25 cellular contexts compared by ENCODE assay signal in genomic region chr16:57882797-57883196, GRCh38.
DNase-seq lines count a peak whose midpoint lies in the region; ATAC-seq and TF ChIP-seq lines count a peak whose summit lies in the region.
"Had no signal": no experiment of that assay in that cellular context is flagged by ENCODE, and none has a peak within 500 bp of the region (broad histone marks: within the 10 kb centered on the region; RNA-seq: fewer than 3 reads in every experiment).

No MANE protein-coding gene starts in this region.

- peaks cover 37% of the 10 kb centered on the region for H3K27me3 ChIP-seq in GM23248 (replicated peaks; ENCODE audit: insufficient read depth)
- H3K27me3 ChIP-seq in ascending aorta: peaks cover 6% of the 10 kb centered on the region
- H3K27me3 ChIP-seq: vagina had no signal

- H3K9me3 Mint-ChIP-seq in stimulated activated naive B cell treated with anti-CD40 and anti-IgM and Interleukin-4, amounts not matched to agents 10 μg/mL and 1 μg/mL and 100 μg/mL, for 72 hours: no peaks in the 10 kb centered on the region
- H3K9me3 Mint-ChIP-seq: activated naive CD8-positive, alpha-beta T cell treated with anti-CD3 and anti-CD28 coated beads, Interleukin-2, amount 10 ng/mL, durations not matched to agents 7 days and 5 days; H9; T-cell had no signal

- WGBS in GM23248 (ENCODE audit: low coverage in 1 of 2, low lambda C conversion rate in 2 of 2, missing lambda C conversion rate in 2 of 2), 2 experiments: 18% methylated on average over 7 of the region's 7 CpGs

- TF ChIP-seq CTCF in fibroblast of mammary gland (conservative IDR thresholded peaks at IDR 0.05; ENCODE audit: control insufficient read depth, insufficient read depth, low read depth, low read length): no peak
- no peak for TF ChIP-seq CTCF in ascending aorta (IDR thresholded peaks at IDR 0.05)

- H3K4me3 Mint-ChIP-seq in stimulated activated naive B cell treated with anti-CD40 and anti-IgM and Interleukin-4, amounts not matched to agents 10 μg/mL and 1 μg/mL and 100 μg/mL, for 72 hours: no peak overlapping the region
- H3K4me3 Mint-ChIP-seq: activated naive CD8-positive, alpha-beta T cell treated with anti-CD3 and anti-CD28 coated beads, Interleukin-2, amount 10 ng/mL, durations not matched to agents 7 days and 5 days; T-cell had no signal

- peak; percentile 79 for ATAC-seq in SK-N-SH treated with all-trans-retinoic acid at 6 μM for 48 hours
- ATAC-seq in stimulated activated naive B cell treated with anti-CD40 and anti-IgM and Interleukin-4, amounts not matched to agents 10 μg/mL and 1 μg/mL and 100 μg/mL, for 72 hours (replicated peaks): no peak
- ATAC-seq: Panc1, T-cell had no signal

- H3K4me1 ChIP-seq in GM23248 (ENCODE audit: insufficient read depth) (peaks cover 7% of the 10 kb centered on the region; the same call in 1 of the 2 replicates), ascending aorta (no peaks in the 10 kb centered on the region)
- H3K4me1 ChIP-seq: Caco-2 had no signal

- intact Hi-C loops in posterior vena cava (cut with DNase I) (no loop called here), ascending aorta (cut with DNase I) (no loop called here)

- no peak overlapping the region for H3K4me2 ChIP-seq in GM23248 (ENCODE audit: unreplicated experiment)

- no peak overlapping the region for H2AFZ ChIP-seq in GM23248

- 0 out of 2 replicates have a peak, but pooled peaks cover 4% of the 10 kb centered on the region for H3F3A ChIP-seq in GM23248 (ENCODE audit: insufficient read depth)

- DNase-seq in AG08395 (ENCODE audit: low spot score) (peak; percentile 33), GM23248 (peak; percentile 73), fibroblast of mammary gland (ENCODE audit: low read depth) (peak; percentile 28), posterior vena cava (ENCODE audit: low spot score) (no peak), amniotic stem cell (lab: John Stamatoyannopoulos, UW) (no peak), ascending aorta (ENCODE audit: low spot score in 2 of 2) (no peak)
- no peak for DNase-seq in stimulated activated naive B cell treated with anti-CD40 and anti-IgM and Interleukin-4, amounts not matched to agents 10 μg/mL and 1 μg/mL and 100 μg/mL, for 72 hours
- DNase-seq: activated CD4-positive, alpha-beta T cell treated with anti-CD3 and anti-CD28 coated beads, Interleukin-2, amount 50 U/mL, for 48 hours; activated naive CD8-positive, alpha-beta T cell treated with anti-CD3 and anti-CD28 coated beads, Interleukin-2, amount 10 ng/mL, durations not matched to agents 7 days and 5 days; C1 segment of cervical spinal cord; Caco-2; cortex of kidney; DMS79; H9; kidney glomerular epithelial cell; NCI-H1105; NCI-H2029; SHP77 treated with DMSO at 0.1 percent for 48 hours; stimulated activated CD4-positive, alpha-beta T cell treated with anti-CD3 and anti-CD28 coated beads, Interleukin-2, amount 100 ng/mL, for 48 hours; stimulated activated naive CD4-positive, alpha-beta T cell treated with Interleukin-2 at 50 U/mL for 16 hours; T-cell had no signal

- H3K9me3 ChIP-seq in GM23248 (ENCODE audit: low read depth) (no peaks in the 10 kb centered on the region), ascending aorta (no peaks in the 10 kb centered on the region)
- H3K9me3 ChIP-seq: Caco-2, neutrophil, vagina had no signal

- H3K36me3 Mint-ChIP-seq in stimulated activated naive B cell treated with anti-CD40 and anti-IgM and Interleukin-4, amounts not matched to agents 10 μg/mL and 1 μg/mL and 100 μg/mL, for 72 hours: no peaks in the 10 kb centered on the region
- H3K36me3 Mint-ChIP-seq: activated naive CD8-positive, alpha-beta T cell treated with anti-CD3 and anti-CD28 coated beads, Interleukin-2, amount 10 ng/mL, durations not matched to agents 7 days and 5 days; T-cell had no signal

- H3K4me3 ChIP-seq in GM23248 (no peak overlapping the region), fibroblast of mammary gland (ENCODE audit: control insufficient read depth, low read depth, low read length) (no peak overlapping the region), ascending aorta (no peak overlapping the region)
- H3K4me3 ChIP-seq: vagina had no signal

- H3K27me3 Mint-ChIP-seq in stimulated activated naive B cell treated with anti-CD40 and anti-IgM and Interleukin-4, amounts not matched to agents 10 μg/mL and 1 μg/mL and 100 μg/mL, for 72 hours: peaks cover 45 to 46% of the 10 kb centered on the region in 2 donors

- H4K20me1 ChIP-seq in GM23248 (ENCODE audit: insufficient read depth): no peaks in the 10 kb centered on the region

- H3K27ac ChIP-seq in GM23248 (no peak overlapping the region), ascending aorta (no peak overlapping the region)
- H3K27ac ChIP-seq: neutrophil, vagina had no signal

- in situ Hi-C loops in GM23248 (cut with MboI): no loop called here

- H3K9me2 ChIP-seq in GM23248 (ENCODE audit: insufficient read depth): no peaks in the 10 kb centered on the region

- no peaks in the 10 kb centered on the region for H3K36me3 ChIP-seq in GM23248 (ENCODE audit: low read depth)
- no peaks in the 10 kb centered on the region for H3K36me3 ChIP-seq in ascending aorta
- H3K36me3 ChIP-seq: neutrophil, vagina had no signal

- no peak overlapping the region for H3K27ac Mint-ChIP-seq in stimulated activated naive B cell treated with anti-CD40 and anti-IgM and Interleukin-4, amounts not matched to agents 10 μg/mL and 1 μg/mL and 100 μg/mL, for 72 hours
- H3K27ac Mint-ChIP-seq: activated naive CD8-positive, alpha-beta T cell treated with anti-CD3 and anti-CD28 coated beads, Interleukin-2, amount 10 ng/mL, durations not matched to agents 7 days and 5 days had no signal

- no peak overlapping the region for H3K9ac ChIP-seq in GM23248

- peaks cover 7 to 13% of the 10 kb centered on the region in 2 donors for H3K4me1 Mint-ChIP-seq in stimulated activated naive B cell treated with anti-CD40 and anti-IgM and Interleukin-4, amounts not matched to agents 10 μg/mL and 1 μg/mL and 100 μg/mL, for 72 hours
- H3K4me1 Mint-ChIP-seq: activated naive CD8-positive, alpha-beta T cell treated with anti-CD3 and anti-CD28 coated beads, Interleukin-2, amount 10 ng/mL, durations not matched to agents 7 days and 5 days had no signal

- H3K79me2 ChIP-seq in GM23248 (ENCODE audit: insufficient read depth): no peaks in the 10 kb centered on the region

TF ChIP-seq in SK-N-SH treated with all-trans-retinoic acid at 6 μM for 48 hours, 23 proteins besides CTCF, POLR2A, EP300 and RAD21:
- TF ChIP-seq POU6F1 (CRISPR knock-in tag; IDR thresholded peaks at IDR 0.05; ENCODE audit: borderline replicate concordance, low read depth) (no peak), TCF4 (CRISPR knock-in tag; IDR thresholded peaks at IDR 0.05; ENCODE audit: borderline replicate concordance) (peak; percentile 65), ISL1 (CRISPR knock-in tag; IDR thresholded peaks at IDR 0.05) (peak; percentile 93), BACH2 (CRISPR knock-in tag; IDR thresholded peaks at IDR 0.05; ENCODE audit: borderline replicate concordance) (no peak), CSRNP3 (CRISPR knock-in tag; IDR thresholded peaks at IDR 0.05) (no peak), TSHZ2 (CRISPR knock-in tag; IDR thresholded peaks at IDR 0.05) (peak; percentile 61; the same call in 1 of the 2 replicates), GLIS3 (CRISPR knock-in tag; IDR thresholded peaks at IDR 0.05) (no peak)

Comparison
In these comparisons a context has a peak if more than half of its experiments do, and no peak if none do; other contexts are left out.
1. DNase-seq: peak in AG08395 (single experiment), GM23248 (single experiment) and fibroblast of mammary gland (single experiment); none in posterior vena cava (single experiment), amniotic stem cell (single experiment), ascending aorta (0 of 2) and stimulated activated naive B cell treated with anti-CD40 and anti-IgM and Interleukin-4, amounts not matched to agents 10 μg/mL and 1 μg/mL and 100 μg/mL, for 72 hours (single experiment).